In the genomic region with DNA sequence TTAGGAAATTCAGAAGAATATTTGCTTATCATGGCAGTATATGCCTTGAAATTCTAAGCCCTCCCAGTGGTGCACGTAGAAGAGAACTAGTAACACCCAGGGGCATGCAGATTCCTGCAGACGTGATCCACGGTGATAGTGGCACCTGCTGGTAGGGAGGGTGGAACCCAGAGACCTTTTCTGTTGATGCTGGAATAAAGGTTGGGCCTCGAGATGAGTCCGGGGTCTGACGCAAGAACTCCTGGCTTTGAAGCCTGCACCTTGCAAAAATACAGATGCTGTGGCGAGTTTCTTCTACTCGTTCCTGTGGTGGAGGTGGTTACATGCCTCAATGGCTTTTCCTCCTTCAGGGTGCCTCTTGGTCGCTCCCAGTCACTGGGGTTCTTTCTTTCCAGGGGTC, we compare ENCODE assay signal across 24 cellular contexts. TPM values are rescaled to one million over a fixed set of nuclear protein-coding genes. Genes with fewer than 3 reads are reported as not detected.
DNase-seq lines count a peak whose midpoint lies in the region; ATAC-seq and TF ChIP-seq lines count a peak whose summit lies in the region.
"Had no signal": no experiment of that assay in that cellular context is flagged by ENCODE, and none has a peak within 500 bp of the region (broad histone marks: within the 10 kb centered on the region; RNA-seq: fewer than 3 reads in every experiment).

No MANE protein-coding gene starts in this region.

- H3K4me3 ChIP-seq in BLaER1, result no peak overlapping the region
- H3K4me3 ChIP-seq in H7 (ENCODE audit: insufficient read depth, low read depth, low read length), result no peak overlapping the region
- no peak overlapping the region for H3K4me3 ChIP-seq in epithelial cell of proximal tubule (ENCODE audit: low read depth, low read length)
- H3K4me3 ChIP-seq: esophagus squamous epithelium, ovary, thyroid gland had no signal

- no peaks in the 10 kb centered on the region for H3K9me3 ChIP-seq in BLaER1
- H3K9me3 ChIP-seq: esophagus squamous epithelium, ovary, thyroid gland had no signal

- H3K27me3 ChIP-seq in BLaER1, result no peaks in the 10 kb centered on the region
- no peaks in the 10 kb centered on the region for H3K27me3 ChIP-seq in H7 (ENCODE audit: control insufficient read depth, insufficient read depth, low read length)
- H3K27me3 ChIP-seq: esophagus squamous epithelium, ovary, thyroid gland had no signal

- DNase-seq in H7 (peak; percentile 48), epithelial cell of proximal tubule (ENCODE audit: low read depth) (no peak), left colon (no peak), AG20443 (ENCODE audit: low spot score) (no peak), anterior cingulate cortex (lab: John Stamatoyannopoulos, UW) (no peak)
- DNase-seq in activated CD4-positive, alpha-beta T cell treated with anti-CD3 and anti-CD28 coated beads, Interleukin-2, amount 10 ng/mL, durations not matched to agents 7 days and 5 days, result no peak
- DNase-seq: activated CD4-positive, alpha-beta memory T cell treated with anti-CD3 and anti-CD28 coated beads for 36 hours; activated CD4-positive, CD25-positive, alpha-beta regulatory T cell; activated effector memory CD4-positive, alpha-beta T cell treated with Interleukin-2 at 50 U/mL for 16 hours; effector memory CD8-positive, alpha-beta T cell; EL; esophagus squamous epithelium; NCI-H1105; NCI-H1930; NCI-H526 treated with DMSO at 0.1 percent for 48 hours; ovary; thyroid gland had no signal

- H3K9me3 Mint-ChIP-seq in activated CD4-positive, alpha-beta T cell treated with anti-CD3 and anti-CD28 coated beads, Interleukin-2, amount 10 ng/mL, durations not matched to agents 7 days and 5 days, result no peaks in the 10 kb centered on the region
- H3K9me3 Mint-ChIP-seq: activated CD4-positive, alpha-beta memory T cell treated with anti-CD3 and anti-CD28 coated beads for 36 hours; effector memory CD8-positive, alpha-beta T cell; mesothelial cell of epicardium; natural killer cell treated with Interleukin-12 subunit alpha and Interleukin-12 subunit beta and Interleukin-15 and Interleukin-18, amount 100 ng/mL, for 72 hours; stimulated activated naive CD8-positive, alpha-beta T cell treated with anti-CD3 and anti-CD28 coated beads, Interleukin-15, Interleukin-2, amounts not matched to agents 100 ng/mL and 50 ng/mL, for 24 hours had no signal

- intact Hi-C loops in left colon (cut with DNase I, micrococcal nuclease), result no loop called here

- ATAC-seq in left colon, result peak; percentile 55
- no peak for ATAC-seq in HG02798 (IDR thresholded peaks at IDR 0.05; ENCODE audit: poor library complexity, unreplicated experiment)
- ATAC-seq: effector memory CD8-positive, alpha-beta T cell; natural killer cell treated with Interleukin-12 subunit alpha and Interleukin-12 subunit beta and Interleukin-15 and Interleukin-18, amount 100 ng/mL, for 72 hours; sciatic nerve had no signal

- peaks cover 7% of the 10 kb centered on the region for H3K4me1 Mint-ChIP-seq in activated CD4-positive, alpha-beta T cell treated with anti-CD3 and anti-CD28 coated beads, Interleukin-2, amount 10 ng/mL, durations not matched to agents 7 days and 5 days
- H3K4me1 Mint-ChIP-seq: mesothelial cell of epicardium had no signal

- H3K4me2 ChIP-seq in BLaER1, result peak overlapping the region; percentile 56

- H3K4me3 Mint-ChIP-seq in activated CD4-positive, alpha-beta T cell treated with anti-CD3 and anti-CD28 coated beads, Interleukin-2, amount 10 ng/mL, durations not matched to agents 7 days and 5 days, result no peak overlapping the region
- H3K4me3 Mint-ChIP-seq: activated CD4-positive, alpha-beta memory T cell treated with anti-CD3 and anti-CD28 coated beads for 36 hours; effector memory CD8-positive, alpha-beta T cell; mesothelial cell of epicardium; natural killer cell treated with Interleukin-12 subunit alpha and Interleukin-12 subunit beta and Interleukin-15 and Interleukin-18, amount 100 ng/mL, for 72 hours; stimulated activated naive CD8-positive, alpha-beta T cell treated with anti-CD3 and anti-CD28 coated beads, Interleukin-15, Interleukin-2, amounts not matched to agents 100 ng/mL and 50 ng/mL, for 24 hours had no signal

- peaks cover 37% of the 10 kb centered on the region for H4K20me1 ChIP-seq in BLaER1

- no peaks in the 10 kb centered on the region for H3K27me3 Mint-ChIP-seq in activated CD4-positive, alpha-beta T cell treated with anti-CD3 and anti-CD28 coated beads, Interleukin-2, amount 10 ng/mL, durations not matched to agents 7 days and 5 days
- H3K27me3 Mint-ChIP-seq: activated CD4-positive, alpha-beta memory T cell treated with anti-CD3 and anti-CD28 coated beads for 36 hours; effector memory CD8-positive, alpha-beta T cell; natural killer cell treated with Interleukin-12 subunit alpha and Interleukin-12 subunit beta and Interleukin-15 and Interleukin-18, amount 100 ng/mL, for 72 hours; stimulated activated naive CD8-positive, alpha-beta T cell treated with anti-CD3 and anti-CD28 coated beads, Interleukin-15, Interleukin-2, amounts not matched to agents 100 ng/mL and 50 ng/mL, for 24 hours had no signal

- peaks cover 41% of the 10 kb centered on the region for H3K36me3 Mint-ChIP-seq in activated CD4-positive, alpha-beta T cell treated with anti-CD3 and anti-CD28 coated beads, Interleukin-2, amount 10 ng/mL, durations not matched to agents 7 days and 5 days (ENCODE audit: low read depth)

- no peak overlapping the region for H3K27ac ChIP-seq in BLaER1
- H3K27ac ChIP-seq: esophagus squamous epithelium, HL-60, ovary, thyroid gland had no signal

- H3K36me3 ChIP-seq in BLaER1 (peaks cover 82% of the 10 kb centered on the region), H7 (replicated peaks; ENCODE audit: control insufficient read depth, insufficient read depth, low read length) (peaks cover 8% of the 10 kb centered on the region)
- H3K36me3 ChIP-seq: ovary had no signal

- no peak overlapping the region for H3K27ac Mint-ChIP-seq in activated CD4-positive, alpha-beta T cell treated with anti-CD3 and anti-CD28 coated beads, Interleukin-2, amount 10 ng/mL, durations not matched to agents 7 days and 5 days
- H3K27ac Mint-ChIP-seq: activated CD4-positive, alpha-beta memory T cell treated with anti-CD3 and anti-CD28 coated beads for 36 hours; effector memory CD8-positive, alpha-beta T cell; mesothelial cell of epicardium; natural killer cell treated with Interleukin-12 subunit alpha and Interleukin-12 subunit beta and Interleukin-15 and Interleukin-18, amount 100 ng/mL, for 72 hours; stimulated activated naive CD8-positive, alpha-beta T cell treated with anti-CD3 and anti-CD28 coated beads, Interleukin-15, Interleukin-2, amounts not matched to agents 100 ng/mL and 50 ng/mL, for 24 hours had no signal

- TF ChIP-seq CTCF in epithelial cell of proximal tubule (conservative IDR thresholded peaks at IDR 0.05; ENCODE audit: low read depth, low read length), result peak; percentile 20

- CTCF ChIA-PET in activated CD4-positive, alpha-beta T cell treated with anti-CD3 and anti-CD28 coated beads, Interleukin-2, amount 10 ng/mL, durations not matched to agents 7 days and 5 days (lab: Charles Lee), result no interaction called here

- POLR2A ChIA-PET in activated CD4-positive, alpha-beta T cell treated with anti-CD3 and anti-CD28 coated beads, Interleukin-2, amount 10 ng/mL, durations not matched to agents 7 days and 5 days (lab: Charles Lee), result no interaction called here

- peaks cover 17% of the 10 kb centered on the region for H3K4me1 ChIP-seq in BLaER1
- H3K4me1 ChIP-seq: esophagus squamous epithelium had no signal

- H3K9ac ChIP-seq in BLaER1, result no peak overlapping the region

RNA-seq across cellular contexts. Expression of a gene that starts 39.5 kb away (rescaled TPM):
- total RNA-seq in H7 (2014; rRNA removed; shearing (Covaris generic)), result 10.3 and 10.6 TPM in 2 replicates
- total RNA-seq in epithelial cell of proximal tubule, result 11.4 and 16.2 TPM in 2 replicates
- 10 to 100 TPM; 21.3 to 22.9 TPM for total RNA-seq in left colon
- 10 to 100 TPM; 29.3 to 29.4 TPM for total RNA-seq in activated CD4-positive, alpha-beta T cell treated with anti-CD3 and anti-CD28 coated beads, Interleukin-2, amount 10 ng/mL, durations not matched to agents 7 days and 5 days
